8 cellular contexts compared by ENCODE assay signal in genomic region chr13:26185720-26186119, GRCh38. TPM values are rescaled to one million over a fixed set of nuclear protein-coding genes. Genes with fewer than 3 reads are reported as not detected.
DNase-seq lines count a peak whose midpoint lies in the region; ATAC-seq and TF ChIP-seq lines count a peak whose summit lies in the region.

No MANE protein-coding gene starts in this region.

- no peak overlapping the region for H3K27ac ChIP-seq in SJSA1

- H3K27me3 ChIP-seq in SJSA1 (replicated peaks), result no peaks in the 10 kb centered on the region

- intact Hi-C loops in activated naive CD4-positive, alpha-beta T cell treated with anti-CD3 and anti-CD28 coated beads for 36 hours (cut with micrococcal nuclease), result loop anchor here (1.0 to 10.0 kb wide), 12 partner anchors 36 to 1066 kb away; partner anchors contain the start of genes MTMR6, NUP58, RPL21 and WASF3
- intact Hi-C loops in sciatic nerve (cut with DNase I), result loop anchor here (10.0 kb wide), 2 partner anchors 289 to 509 kb away; no protein-coding TSS in a partner anchor

- no peaks in the 10 kb centered on the region for H3K9me3 Mint-ChIP-seq in activated naive CD4-positive, alpha-beta T cell treated with anti-CD3 and anti-CD28 coated beads for 36 hours

- peak overlapping the region; percentile 95 for H3K27ac Mint-ChIP-seq in activated naive CD4-positive, alpha-beta T cell treated with anti-CD3 and anti-CD28 coated beads for 36 hours

- no peak for DNase-seq in activated naive CD4-positive, alpha-beta T cell treated with anti-CD3 and anti-CD28 coated beads for 36 hours
- DNase-seq in activated naive CD4-positive, alpha-beta T cell (lab: John Stamatoyannopoulos, UW), result no peak
- DNase-seq in SJSA1 (ENCODE audit: low read depth in 1 of 2, low spot score in 2 of 2) (no peak), foreskin fibroblast (no peak), sciatic nerve (ENCODE audit: low spot score) (no peak), NCI-H82 (lab: John Stamatoyannopoulos, UW) (no peak)
- DNase-seq in stimulated activated CD4-positive, alpha-beta T cell treated with anti-CD3 and anti-CD28 coated beads, Interleukin-4, amount 100 ng/mL, for 4 hours, result no peak

- peak overlapping the region; percentile 56 for H3K4me3 ChIP-seq in SJSA1
- peak overlapping the region; percentile 53 to 70 for H3K4me3 ChIP-seq in foreskin fibroblast (ENCODE audit: low read depth in 1 of 2, low read length in 2 of 2)

- no peaks in the 10 kb centered on the region for H3K36me3 ChIP-seq in SJSA1

- peaks cover 21% of the 10 kb centered on the region for H3K4me1 Mint-ChIP-seq in activated naive CD4-positive, alpha-beta T cell treated with anti-CD3 and anti-CD28 coated beads for 36 hours (ENCODE audit: low read depth)

- CTCF ChIA-PET in activated naive CD4-positive, alpha-beta T cell treated with anti-CD3 and anti-CD28 coated beads for 36 hours (lab: Charles Lee), result interaction anchor here (0.7 to 4.8 kb wide), 25 partner anchors 9 to 513 kb away, joined by 3 to 81 read pairs (median 4); partner anchors contain the start of gene RNF6

- peaks cover 4% of the 10 kb centered on the region for H3K36me3 Mint-ChIP-seq in activated naive CD4-positive, alpha-beta T cell treated with anti-CD3 and anti-CD28 coated beads for 36 hours (ENCODE audit: low read depth)

- peaks cover 6% of the 10 kb centered on the region for H3K4me1 ChIP-seq in SJSA1 (replicated peaks)

- H3K27me3 Mint-ChIP-seq in activated naive CD4-positive, alpha-beta T cell treated with anti-CD3 and anti-CD28 coated beads for 36 hours (ENCODE audit: low read depth), result no peaks in the 10 kb centered on the region

- no peak for TF ChIP-seq CTCF in foreskin fibroblast (IDR thresholded peaks at IDR 0.05; ENCODE audit: low read depth, low read length)

- H3K9me3 ChIP-seq in SJSA1 (replicated peaks), result no peaks in the 10 kb centered on the region

- ATAC-seq in sciatic nerve, result peak; percentile 35
- ATAC-seq in HG02852 (IDR thresholded peaks at IDR 0.05; ENCODE audit: unreplicated experiment), result no peak

- H3K4me3 Mint-ChIP-seq in activated naive CD4-positive, alpha-beta T cell treated with anti-CD3 and anti-CD28 coated beads for 36 hours, result peak overlapping the region; percentile 88

RNA-seq across cellular contexts. Expression of gene RNF6, which starts 36.4 kb away (rescaled TPM):
- total RNA-seq in activated naive CD4-positive, alpha-beta T cell treated with anti-CD3 and anti-CD28 coated beads for 36 hours, result 10 to 100 TPM; 38.2 to 39.4 TPM
- 41.8 and 57.9 TPM in 2 replicates for total RNA-seq in SJSA1 (2014; rRNA removed; shearing (Covaris generic))
- total RNA-seq in sciatic nerve, result 29.7 TPM
